8 cellular contexts compared by ENCODE assay signal in the genomic region with DNA sequence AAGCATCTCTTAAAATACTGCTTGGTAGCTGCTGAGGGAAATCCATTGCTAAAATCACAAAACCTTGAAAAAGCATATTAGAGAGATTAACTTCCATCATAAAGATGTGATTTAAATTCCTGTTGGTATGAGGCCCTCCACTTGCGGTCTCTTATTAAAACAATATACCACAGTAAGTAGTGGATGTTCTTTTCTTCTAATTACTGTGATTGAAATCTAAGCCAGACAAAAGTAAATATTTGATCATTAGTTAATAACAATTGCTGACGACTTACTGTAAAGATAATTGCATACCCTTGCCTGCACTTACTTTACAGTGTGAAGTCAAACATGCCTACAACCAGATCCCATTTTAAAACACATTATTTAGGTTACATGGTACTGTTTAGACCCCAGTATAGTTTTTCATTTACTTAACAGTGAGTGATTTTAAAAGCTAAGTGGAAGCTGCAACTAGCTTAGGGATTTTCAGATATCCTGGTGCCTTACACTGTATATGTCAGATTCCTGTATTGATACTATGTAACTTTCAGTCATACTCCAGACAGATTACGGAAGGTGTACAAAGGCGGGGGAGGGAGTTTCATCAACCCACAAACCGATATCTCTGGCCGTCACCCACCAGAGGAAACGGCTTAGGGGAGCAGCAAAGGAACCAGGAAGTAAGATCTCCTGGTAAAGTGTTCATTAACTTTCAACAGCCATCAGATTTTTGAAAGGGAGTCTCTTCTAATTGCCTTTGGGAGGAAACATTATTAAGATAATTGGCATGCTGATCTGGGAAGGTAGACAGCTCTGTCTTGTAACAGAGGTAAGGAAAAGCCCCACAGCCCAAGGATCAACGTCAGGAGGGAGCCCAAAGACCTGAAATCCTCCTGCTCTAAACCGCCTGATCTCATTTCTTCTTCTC. TPM values are rescaled to one million over a fixed set of nuclear protein-coding genes. Genes with fewer than 3 reads are reported as not detected.
A peak's percentile ranks its signal among the peaks of the same experiment; 100 is the strongest.
DNase-seq lines count a peak whose midpoint lies in the region; ATAC-seq, FAIRE-seq and TF ChIP-seq lines count a peak whose summit lies in the region.

No MANE protein-coding gene starts in this region.

- H3K27ac ChIP-seq in iPS-20b (ENCODE audit: low read length), result no peak overlapping the region

- DNase-seq in GM12891 (ENCODE audit: insufficient read length, low spot score) (peak; percentile 20), M059J (ENCODE audit: low read depth) (peak; percentile 34), NCI-H1694 (lab: John Stamatoyannopoulos, UW) (no peak), AG20443 (ENCODE audit: low spot score) (no peak), GM12892 (ENCODE audit: insufficient read length) (no peak)
- DNase-seq in activated naive CD4-positive, alpha-beta T cell treated with anti-CD3 and anti-CD28 coated beads, Interleukin-2, amount 10 ng/mL, durations not matched to agents 7 days and 5 days, result peak; percentile 46

- H3K4me3 ChIP-seq in iPS-20b (ENCODE audit: low read length), result peak overlapping the region; percentile 74

- peak overlapping the region; percentile 54; the same call in 1 of the 2 replicates for H3K9ac ChIP-seq in iPS-20b (ENCODE audit: low read depth, low read length)

- no peak for TF ChIP-seq POLR2A in GM12891 (IDR thresholded peaks at IDR 0.05; ENCODE audit: low read depth, low read length)
- no peak for TF ChIP-seq POLR2A in GM12892 (IDR thresholded peaks at IDR 0.05; ENCODE audit: low read depth, low read length)

- H3K27me3 ChIP-seq in iPS-20b (ENCODE audit: insufficient read depth, low read length), result peaks cover 68% of the 10 kb centered on the region

- H3K36me3 ChIP-seq in iPS-20b (ENCODE audit: insufficient read depth, low read depth, low read length), result no peaks in the 10 kb centered on the region

- CTCF ChIA-PET in activated naive CD4-positive, alpha-beta T cell treated with anti-CD3 and anti-CD28 coated beads, Interleukin-2, amount 10 ng/mL, durations not matched to agents 7 days and 5 days (lab: Charles Lee), result interaction anchor here (0.7 to 3.8 kb wide), 5 partner anchors 21 to 1842 kb away, joined by 3 to 22 read pairs (median 3); no protein-coding TSS in a partner anchor

- peak; percentile 40 for FAIRE-seq in GM12891 (lab: Jason Lieb, UNC)
- FAIRE-seq in GM12892 (lab: Jason Lieb, UNC), result no peak

- H3K27ac Mint-ChIP-seq in activated naive CD4-positive, alpha-beta T cell treated with anti-CD3 and anti-CD28 coated beads, Interleukin-2, amount 10 ng/mL, durations not matched to agents 7 days and 5 days, result no peak overlapping the region
- H3K27ac Mint-ChIP-seq in stimulated activated memory B cell treated with anti-CD40 and anti-IgM and Interleukin-4, amounts not matched to agents 10 μg/mL and 1 μg/mL and 100 μg/mL, for 72 hours, result no peak overlapping the region

- no peaks in the 10 kb centered on the region for H3K9me3 ChIP-seq in iPS-20b (ENCODE audit: insufficient read depth, low read depth, low read length)

- peaks cover 74% of the 10 kb centered on the region for H3K27me3 Mint-ChIP-seq in activated naive CD4-positive, alpha-beta T cell treated with anti-CD3 and anti-CD28 coated beads, Interleukin-2, amount 10 ng/mL, durations not matched to agents 7 days and 5 days
- peaks cover 70% of the 10 kb centered on the region for H3K27me3 Mint-ChIP-seq in stimulated activated memory B cell treated with anti-CD40 and anti-IgM and Interleukin-4, amounts not matched to agents 10 μg/mL and 1 μg/mL and 100 μg/mL, for 72 hours

- no peaks in the 10 kb centered on the region for H3K9me3 Mint-ChIP-seq in activated naive CD4-positive, alpha-beta T cell treated with anti-CD3 and anti-CD28 coated beads, Interleukin-2, amount 10 ng/mL, durations not matched to agents 7 days and 5 days
- no peaks in the 10 kb centered on the region for H3K9me3 Mint-ChIP-seq in stimulated activated memory B cell treated with anti-CD40 and anti-IgM and Interleukin-4, amounts not matched to agents 10 μg/mL and 1 μg/mL and 100 μg/mL, for 72 hours

- ATAC-seq in stimulated activated memory B cell treated with anti-CD40 and anti-IgM and Interleukin-4, amounts not matched to agents 10 μg/mL and 1 μg/mL and 100 μg/mL, for 72 hours, result no peak

- H3K4me3 Mint-ChIP-seq in activated naive CD4-positive, alpha-beta T cell treated with anti-CD3 and anti-CD28 coated beads, Interleukin-2, amount 10 ng/mL, durations not matched to agents 7 days and 5 days, result peak overlapping the region; percentile 60
- H3K4me3 Mint-ChIP-seq in stimulated activated memory B cell treated with anti-CD40 and anti-IgM and Interleukin-4, amounts not matched to agents 10 μg/mL and 1 μg/mL and 100 μg/mL, for 72 hours, result peak overlapping the region; percentile 66

- no peaks in the 10 kb centered on the region; the same call in 1 of the 2 replicates for H3K4me1 ChIP-seq in iPS-20b (ENCODE audit: insufficient read depth, low read length)

- peaks cover 19% of the 10 kb centered on the region for H3K4me1 Mint-ChIP-seq in activated naive CD4-positive, alpha-beta T cell treated with anti-CD3 and anti-CD28 coated beads, Interleukin-2, amount 10 ng/mL, durations not matched to agents 7 days and 5 days
- H3K4me1 Mint-ChIP-seq in stimulated activated memory B cell treated with anti-CD40 and anti-IgM and Interleukin-4, amounts not matched to agents 10 μg/mL and 1 μg/mL and 100 μg/mL, for 72 hours, result peaks cover 16% of the 10 kb centered on the region

- no peaks in the 10 kb centered on the region for H3K36me3 Mint-ChIP-seq in activated naive CD4-positive, alpha-beta T cell treated with anti-CD3 and anti-CD28 coated beads, Interleukin-2, amount 10 ng/mL, durations not matched to agents 7 days and 5 days
- no peaks in the 10 kb centered on the region for H3K36me3 Mint-ChIP-seq in stimulated activated memory B cell treated with anti-CD40 and anti-IgM and Interleukin-4, amounts not matched to agents 10 μg/mL and 1 μg/mL and 100 μg/mL, for 72 hours

TF ChIP-seq in GM12891, 5 proteins besides CTCF, POLR2A, EP300 and RAD21:
- no peak for TF ChIP-seq POU2F2 (IDR thresholded peaks at IDR 0.05; ENCODE audit: low read depth, low read length)
- no peak for TF ChIP-seq POLR2AphosphoS5 (IDR thresholded peaks at IDR 0.05; ENCODE audit: low read depth, low read length)
- TF ChIP-seq PAX5 (IDR thresholded peaks at IDR 0.05; ENCODE audit: insufficient read depth, low read length, severe bottlenecking), result no peak
- TF ChIP-seq SPI1 (IDR thresholded peaks at IDR 0.05; ENCODE audit: low read depth, low read length), result no peak
- TF ChIP-seq TAF1 (IDR thresholded peaks at IDR 0.05; ENCODE audit: low read depth, low read length), result no peak
TF ChIP-seq in GM12891: peak in this region for 0.

RNA-seq across cellular contexts. Expression of a gene that starts 1.0 kb away (rescaled TPM):
- 0.06 TPM for polyA plus RNA-seq in GM12891 (2012; ENCODE audit: low read depth, missing spikeins)
- 73.1 and 106 TPM in 2 replicates for total RNA-seq in M059J (2014; rRNA removed; shearing (Covaris generic))
- not detected for polyA plus RNA-seq in GM12892 (2012; ENCODE audit: missing spikeins)

Comparison
In these comparisons a context has a peak if more than half of its experiments do, and no peak if none do; other contexts are left out.
1. DNase-seq: peak in GM12891 (single experiment), M059J (single experiment) and activated naive CD4-positive, alpha-beta T cell treated with anti-CD3 and anti-CD28 coated beads, Interleukin-2, amount 10 ng/mL, durations not matched to agents 7 days and 5 days (single experiment); none in NCI-H1694 (single experiment), AG20443 (single experiment) and GM12892 (single experiment).